32 cellular contexts compared by ENCODE assay signal in genomic region chr7:120233338-120233737, GRCh38. TPM values are rescaled to one million over a fixed set of nuclear protein-coding genes. Genes with fewer than 3 reads are reported as not detected.
"Had no signal": no experiment of that assay in that cellular context is flagged by ENCODE, and none has a peak within 500 bp of the region (broad histone marks: within the 10 kb centered on the region; RNA-seq: fewer than 3 reads in every experiment).

No MANE protein-coding gene starts in this region.

- H3K4me2 ChIP-seq: SK-N-SH had no signal

- H3K4me3 ChIP-seq: adrenal gland, body of pancreas, breast epithelium, SJSA1 had no signal

- H3K27me3 ChIP-seq: adrenal gland, body of pancreas, breast epithelium, SJSA1 had no signal

- H3K36me3 ChIP-seq: adrenal gland, breast epithelium, SJSA1 had no signal

- FAIRE-seq: astrocyte, TTC549 had no signal

- DNase-seq: activated CD4-positive, alpha-beta memory T cell treated with anti-CD3 and anti-CD28 coated beads for 36 hours; activated CD4-positive, alpha-beta T cell treated with anti-CD3 and anti-CD28 coated beads for 36 hours; activated CD4-positive, alpha-beta T cell treated with anti-CD3 and anti-CD28 coated beads, Interleukin-2, amount 50 U/mL, for 1 hour; activated CD8-positive, alpha-beta memory T cell treated with anti-CD3 and anti-CD28 coated beads for 24 hours; activated CD8-positive, alpha-beta memory T cell treated with anti-CD3 and anti-CD28 coated beads, Interleukin-2, amount 10 ng/mL, durations not matched to agents 7 days and 5 days; activated CD8-positive, alpha-beta memory T cell treated with anti-CD3 and anti-CD28 coated beads, Interleukin-2, amount 50 U/mL, for 48 hours; activated gamma-delta T cell; activated naive CD4-positive, alpha-beta T cell treated with Interleukin-2 at 50 U/mL for 16 hours; activated naive CD8-positive, alpha-beta T cell treated with anti-CD3 and anti-CD28 coated beads, Interleukin-2, amount 10 ng/mL, durations not matched to agents 7 days and 5 days; activated T-cell treated with anti-CD3 and anti-CD28 coated beads, Interleukin-2, amount 50 U/mL, for 72 hours; adrenal gland; body of pancreas; NCI-H1105; NCI-H1417 treated with DMSO at 0.1 percent for 48 hours; NCI-H187 treated with DMSO at 0.1 percent for 48 hours; NCI-H2081; NCI-H2171 treated with DMSO at 0.1 percent for 48 hours; NCI-H2227 treated with DMSO at 0.1 percent for 48 hours; NCI-H446; NCI-H510A treated with DMSO at 0.1 percent for 48 hours; NCI-H526 treated with DMSO at 0.1 percent for 48 hours; NCI-H774; SHP77 treated with DMSO at 0.1 percent for 48 hours; SK-N-SH had no signal

- H3K9me3 ChIP-seq: adrenal gland, body of pancreas, breast epithelium, SJSA1, SK-N-SH had no signal

- H3K4me1 ChIP-seq: adrenal gland, body of pancreas, breast epithelium, SJSA1 had no signal

- ATAC-seq: activated CD4-positive, alpha-beta T cell treated with anti-CD3 and anti-CD28 coated beads for 36 hours; activated CD8-positive, alpha-beta memory T cell treated with anti-CD3 and anti-CD28 coated beads, Interleukin-2, amount 10 ng/mL, durations not matched to agents 7 days and 5 days; activated T-cell treated with anti-CD3 and anti-CD28 coated beads, Interleukin-2, amount 50 U/mL, for 72 hours; activated T-helper 17 cell treated with anti-CD3 and anti-CD28 coated beads, Interleukin-2, amount 50 U/mL, for 72 hours; body of pancreas; Panc1 had no signal

- H3K9ac ChIP-seq: SK-N-SH had no signal

- H3K27ac ChIP-seq: adrenal gland, body of pancreas, breast epithelium, SJSA1 had no signal

RNA-seq across cellular contexts. Expression of gene KCND2, which starts 39.6 kb away (rescaled TPM):
- total RNA-seq: activated CD4-positive, alpha-beta memory T cell treated with anti-CD3 and anti-CD28 coated beads for 36 hours; activated CD4-positive, alpha-beta T cell treated with anti-CD3 and anti-CD28 coated beads for 36 hours; activated CD8-positive, alpha-beta memory T cell treated with anti-CD3 and anti-CD28 coated beads, Interleukin-2, amount 10 ng/mL, durations not matched to agents 7 days and 5 days; activated naive CD8-positive, alpha-beta T cell treated with anti-CD3 and anti-CD28 coated beads, Interleukin-2, amount 10 ng/mL, durations not matched to agents 7 days and 5 days; activated T-cell treated with anti-CD3 and anti-CD28 coated beads, Interleukin-2, amount 50 U/mL, for 72 hours; activated T-helper 17 cell treated with anti-CD3 and anti-CD28 coated beads, Interleukin-2, amount 50 U/mL, for 72 hours; M059J; RPMI7951; SJSA1 had no signal
- polyA plus RNA-seq: SK-N-SH had no signal
